ENCODE assay signal across 2 cellular contexts in the genomic region with DNA sequence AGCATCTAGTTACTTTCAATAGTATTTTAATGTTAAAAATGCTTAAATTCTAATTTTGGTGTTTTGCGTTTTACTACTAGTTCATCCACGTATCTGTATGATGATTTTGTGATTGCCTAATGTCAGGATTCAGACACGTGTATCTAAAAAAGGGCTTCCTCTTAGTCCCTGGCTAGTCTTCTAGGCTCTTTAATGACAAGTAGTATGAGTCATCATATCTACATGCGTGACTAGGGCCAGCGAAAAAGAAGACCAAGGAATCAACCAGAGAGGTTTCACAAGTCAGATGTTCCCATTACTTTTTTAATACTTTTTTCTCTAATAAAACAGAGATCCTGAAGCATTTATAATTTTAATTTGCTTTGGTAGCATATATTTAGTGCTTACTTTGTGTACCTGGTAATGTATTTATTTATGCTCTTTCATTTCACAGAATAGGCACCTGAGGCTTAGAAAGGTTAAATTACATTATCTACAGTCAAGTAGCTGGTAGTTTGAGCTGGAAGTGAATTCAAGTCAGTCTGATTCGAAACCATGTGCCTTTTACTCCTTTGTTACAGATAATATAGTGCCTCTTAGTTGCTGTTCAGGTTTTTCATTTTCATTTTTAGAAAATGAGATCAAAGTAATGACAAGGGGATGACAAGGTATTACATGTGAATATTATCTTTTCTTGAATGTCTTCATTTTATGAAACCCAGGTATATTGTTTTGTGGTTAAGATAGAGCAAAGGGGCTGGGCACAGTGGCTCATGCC.
TF ChIP-seq lines count a peak whose summit lies in the region.

No MANE protein-coding gene starts in this region.

TF ChIP-seq in GM12878, 131 proteins besides CTCF, POLR2A, EP300 and RAD21 (continued from another document):
- TF ChIP-seq RELB (IDR thresholded peaks at IDR 0.05; ENCODE audit: low read depth) = peak; percentile 55; the same call in 1 of the 2 replicates
- TF ChIP-seq NFIC (IDR thresholded peaks at IDR 0.05; ENCODE audit: low read depth, low read length) = peak; percentile 87; the same call in 1 of the 2 replicates
- peak; percentile 47; the same call in 1 of the 2 replicates for TF ChIP-seq DPF2 (IDR thresholded peaks at IDR 0.05)
- TF ChIP-seq RUNX3 (IDR thresholded peaks at IDR 0.05; ENCODE audit: low read length) = peak; percentile 56
- TF ChIP-seq FOXM1 (IDR thresholded peaks at IDR 0.05; ENCODE audit: low read depth, low read length) = peak; percentile 71; the same call in 1 of the 2 replicates
- TF ChIP-seq IKZF2 (IDR thresholded peaks at IDR 0.05) = peak; percentile 44 to 62
- TF ChIP-seq RCOR1 (conservative IDR thresholded peaks at IDR 0.05; ENCODE audit: low read depth, low read length) = no peak
- TF ChIP-seq CBFB (IDR thresholded peaks at IDR 0.05; ENCODE audit: low read depth) = 0 out of 2 replicates have a peak, but pooled peaks have one; percentile 24
- TF ChIP-seq ZBTB33 (IDR thresholded peaks at IDR 0.05) = no peak
- peak in 1 of 2 experiments; percentile 57; a peak in 1 of 4 replicates for TF ChIP-seq CEBPB (IDR thresholded peaks at IDR 0.05; ENCODE audit: borderline replicate concordance in 1 of 2, low read depth in 2 of 2, low read length in 2 of 2)
- TF ChIP-seq MTA2 (IDR thresholded peaks at IDR 0.05; ENCODE audit: low read depth) = peak; percentile 74
- TF ChIP-seq TCF3 (IDR thresholded peaks at IDR 0.05; ENCODE audit: borderline replicate concordance, insufficient read depth, low read depth, low read length) = no peak
- peak; percentile 50; the same call in 1 of the 2 replicates for TF ChIP-seq CREB1 (IDR thresholded peaks at IDR 0.05; ENCODE audit: low read depth)
- no peak for TF ChIP-seq STAT3 (IDR thresholded peaks at IDR 0.05; ENCODE audit: low read depth, low read length)
- TF ChIP-seq TCF7 (IDR thresholded peaks at IDR 0.05; ENCODE audit: borderline replicate concordance) = peak; percentile 85; the same call in 1 of the 2 replicates
- 0 out of 2 replicates have a peak, but pooled peaks have one; percentile 28 for TF ChIP-seq TBL1XR1 (IDR thresholded peaks at IDR 0.05; ENCODE audit: low read depth, low read length)
- TF ChIP-seq MEF2A (IDR thresholded peaks at IDR 0.05; ENCODE audit: insufficient read depth, low read depth, low read length) = 0 out of 2 replicates have a peak, but pooled peaks have one; percentile 20
- TF ChIP-seq JUNB (IDR thresholded peaks at IDR 0.05) = peak; percentile 78
- TF ChIP-seq ATF2 (IDR thresholded peaks at IDR 0.05; ENCODE audit: low read length) = peak; percentile 82
- TF ChIP-seq CREM (IDR thresholded peaks at IDR 0.05; ENCODE audit: low read depth) = peak; percentile 51; the same call in 1 of the 2 replicates
- TF ChIP-seq ATF7 (IDR thresholded peaks at IDR 0.05; ENCODE audit: low read depth) = peak; percentile 58; the same call in 1 of the 2 replicates
- TF ChIP-seq HCFC1 (IDR thresholded peaks at IDR 0.05; ENCODE audit: low read length) = no peak
- TF ChIP-seq SMARCA5 (IDR thresholded peaks at IDR 0.05) = no peak

TF ChIP-seq in WTC11, 78 proteins besides CTCF, POLR2A, EP300 and RAD21 (continued from another document):
- TF ChIP-seq ZNF281 (CRISPR knock-in tag; IDR thresholded peaks at IDR 0.05) = no peak
- TF ChIP-seq HMGA2 (CRISPR knock-in tag; IDR thresholded peaks at IDR 0.05) = no peak
- TF ChIP-seq NFE2L1 (CRISPR knock-in tag; IDR thresholded peaks at IDR 0.05) = no peak
- no peak for TF ChIP-seq OVOL2 (CRISPR knock-in tag; IDR thresholded peaks at IDR 0.05; ENCODE audit: borderline replicate concordance)
- TF ChIP-seq ZNF425 (CRISPR knock-in tag; conservative IDR thresholded peaks at IDR 0.05) = no peak
- TF ChIP-seq, protein P1, sequence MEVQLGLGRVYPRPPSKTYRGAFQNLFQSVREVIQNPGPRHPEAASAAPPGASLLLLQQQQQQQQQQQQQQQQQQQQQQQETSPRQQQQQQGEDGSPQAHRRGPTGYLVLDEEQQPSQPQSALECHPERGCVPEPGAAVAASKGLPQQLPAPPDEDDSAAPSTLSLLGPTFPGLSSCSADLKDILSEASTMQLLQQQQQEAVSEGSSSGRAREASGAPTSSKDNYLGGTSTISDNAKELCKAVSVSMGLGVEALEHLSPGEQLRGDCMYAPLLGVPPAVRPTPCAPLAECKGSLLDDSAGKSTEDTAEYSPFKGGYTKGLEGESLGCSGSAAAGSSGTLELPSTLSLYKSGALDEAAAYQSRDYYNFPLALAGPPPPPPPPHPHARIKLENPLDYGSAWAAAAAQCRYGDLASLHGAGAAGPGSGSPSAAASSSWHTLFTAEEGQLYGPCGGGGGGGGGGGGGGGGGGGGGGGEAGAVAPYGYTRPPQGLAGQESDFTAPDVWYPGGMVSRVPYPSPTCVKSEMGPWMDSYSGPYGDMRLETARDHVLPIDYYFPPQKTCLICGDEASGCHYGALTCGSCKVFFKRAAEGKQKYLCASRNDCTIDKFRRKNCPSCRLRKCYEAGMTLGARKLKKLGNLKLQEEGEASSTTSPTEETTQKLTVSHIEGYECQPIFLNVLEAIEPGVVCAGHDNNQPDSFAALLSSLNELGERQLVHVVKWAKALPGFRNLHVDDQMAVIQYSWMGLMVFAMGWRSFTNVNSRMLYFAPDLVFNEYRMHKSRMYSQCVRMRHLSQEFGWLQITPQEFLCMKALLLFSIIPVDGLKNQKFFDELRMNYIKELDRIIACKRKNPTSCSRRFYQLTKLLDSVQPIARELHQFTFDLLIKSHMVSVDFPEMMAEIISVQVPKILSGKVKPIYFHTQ (CRISPR knock-in tag; IDR thresholded peaks at IDR 0.05) = no peak
- no peak for TF ChIP-seq E2F1 (CRISPR knock-in tag; IDR thresholded peaks at IDR 0.05)
- TF ChIP-seq, protein P2, sequence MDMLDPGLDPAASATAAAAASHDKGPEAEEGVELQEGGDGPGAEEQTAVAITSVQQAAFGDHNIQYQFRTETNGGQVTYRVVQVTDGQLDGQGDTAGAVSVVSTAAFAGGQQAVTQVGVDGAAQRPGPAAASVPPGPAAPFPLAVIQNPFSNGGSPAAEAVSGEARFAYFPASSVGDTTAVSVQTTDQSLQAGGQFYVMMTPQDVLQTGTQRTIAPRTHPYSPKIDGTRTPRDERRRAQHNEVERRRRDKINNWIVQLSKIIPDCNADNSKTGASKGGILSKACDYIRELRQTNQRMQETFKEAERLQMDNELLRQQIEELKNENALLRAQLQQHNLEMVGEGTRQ (CRISPR knock-in tag; IDR thresholded peaks at IDR 0.05) = no peak
- TF ChIP-seq, protein P3, sequence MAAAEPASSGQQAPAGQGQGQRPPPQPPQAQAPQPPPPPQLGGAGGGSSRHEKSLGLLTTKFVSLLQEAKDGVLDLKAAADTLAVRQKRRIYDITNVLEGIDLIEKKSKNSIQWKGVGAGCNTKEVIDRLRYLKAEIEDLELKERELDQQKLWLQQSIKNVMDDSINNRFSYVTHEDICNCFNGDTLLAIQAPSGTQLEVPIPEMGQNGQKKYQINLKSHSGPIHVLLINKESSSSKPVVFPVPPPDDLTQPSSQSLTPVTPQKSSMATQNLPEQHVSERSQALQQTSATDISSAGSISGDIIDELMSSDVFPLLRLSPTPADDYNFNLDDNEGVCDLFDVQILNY (CRISPR knock-in tag; IDR thresholded peaks at IDR 0.05) = no peak
- TF ChIP-seq ATF1 (CRISPR knock-in tag; IDR thresholded peaks at IDR 0.05) = no peak
